In the genomic region with DNA sequence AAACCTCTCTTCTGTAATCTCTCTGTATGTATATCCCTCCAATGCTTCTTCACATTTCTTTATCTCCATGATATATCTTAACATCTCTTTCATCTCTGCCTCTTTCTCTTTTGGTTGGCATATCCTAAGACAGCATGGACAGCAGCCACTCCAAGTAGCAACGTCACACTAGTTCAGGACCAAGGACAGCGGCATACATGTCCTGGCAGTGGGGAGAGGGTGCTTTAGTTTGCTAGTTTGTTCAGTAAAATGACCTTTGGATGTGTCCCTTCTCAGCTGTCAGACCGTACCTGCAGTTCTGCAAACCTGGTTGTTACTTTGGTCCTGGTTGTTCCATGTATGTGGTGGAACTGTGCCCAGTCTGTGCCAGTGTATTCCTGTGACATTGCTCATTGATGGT, we compare ENCODE assay signal across 10 cellular contexts.
A peak's percentile ranks its signal among the peaks of the same experiment; 100 is the strongest.
DNase-seq lines count a peak whose midpoint lies in the region; ATAC-seq and TF ChIP-seq lines count a peak whose summit lies in the region.
"Had no signal": no experiment of that assay in that cellular context is flagged by ENCODE, and none has a peak within 500 bp of the region (broad histone marks: within the 10 kb centered on the region; RNA-seq: fewer than 3 reads in every experiment).

No MANE protein-coding gene starts in this region.

- no peaks in the 10 kb centered on the region for H3K4me1 Mint-ChIP-seq in activated CD8-positive, alpha-beta memory T cell treated with anti-CD3 and anti-CD28 coated beads, Interleukin-2, amount 10 ng/mL, durations not matched to agents 7 days and 5 days
- H3K4me1 Mint-ChIP-seq: CD4-positive, CD25-positive, alpha-beta regulatory T cell had no signal

- no peak for ATAC-seq in activated CD8-positive, alpha-beta memory T cell treated with anti-CD3 and anti-CD28 coated beads, Interleukin-2, amount 10 ng/mL, durations not matched to agents 7 days and 5 days
- no peak for ATAC-seq in GM21825 (IDR thresholded peaks at IDR 0.05; ENCODE audit: unreplicated experiment)

- H3K27me3 Mint-ChIP-seq in activated CD8-positive, alpha-beta memory T cell treated with anti-CD3 and anti-CD28 coated beads, Interleukin-2, amount 10 ng/mL, durations not matched to agents 7 days and 5 days: peaks cover 2% of the 10 kb centered on the region

- H3K4me3 Mint-ChIP-seq in activated CD8-positive, alpha-beta memory T cell treated with anti-CD3 and anti-CD28 coated beads, Interleukin-2, amount 10 ng/mL, durations not matched to agents 7 days and 5 days: no peak overlapping the region
- H3K4me3 Mint-ChIP-seq: CD4-positive, CD25-positive, alpha-beta regulatory T cell; nephron had no signal

- CTCF ChIA-PET in activated CD8-positive, alpha-beta memory T cell treated with anti-CD3 and anti-CD28 coated beads, Interleukin-2, amount 10 ng/mL, durations not matched to agents 7 days and 5 days (lab: Charles Lee): no interaction called here
- CTCF ChIA-PET in RWPE1 (lab: Yijun Ruan, JAX): interaction anchor here (0.7 kb wide), 1 partner anchor 200 kb away, joined by 3 read pairs; no protein-coding TSS in a partner anchor

- H3K27ac ChIP-seq in RWPE1: no peak overlapping the region

- DNase-seq in activated CD8-positive, alpha-beta memory T cell treated with anti-CD3 and anti-CD28 coated beads, Interleukin-2, amount 10 ng/mL, durations not matched to agents 7 days and 5 days: peak; percentile 50
- DNase-seq in activated CD8-positive, alpha-beta memory T cell treated with anti-CD3 and anti-CD28 coated beads, Interleukin-2, amount 50 U/mL, for 48 hours: no peak
- DNase-seq in RWPE1 (ENCODE audit: low spot score) (peak; percentile 58), fibroblast of peridontal ligament (ENCODE audit: extremely low read depth) (peak; percentile 73), retina (peak; percentile 42), putamen (ENCODE audit: low spot score) (no peak), SHP77 treated with DMSO at 0.1 percent for 48 hours (lab: John Stamatoyannopoulos, UW) (no peak)

- H3K27ac Mint-ChIP-seq in activated CD8-positive, alpha-beta memory T cell treated with anti-CD3 and anti-CD28 coated beads, Interleukin-2, amount 10 ng/mL, durations not matched to agents 7 days and 5 days: no peak overlapping the region
- H3K27ac Mint-ChIP-seq: CD4-positive, CD25-positive, alpha-beta regulatory T cell; nephron had no signal

- no peaks in the 10 kb centered on the region for H3K9me3 Mint-ChIP-seq in activated CD8-positive, alpha-beta memory T cell treated with anti-CD3 and anti-CD28 coated beads, Interleukin-2, amount 10 ng/mL, durations not matched to agents 7 days and 5 days (ENCODE audit: low read depth)
- H3K9me3 Mint-ChIP-seq: nephron had no signal

- TF ChIP-seq CTCF in RWPE1 (conservative IDR thresholded peaks at IDR 0.05; ENCODE audit: low read depth): no peak

- POLR2A ChIA-PET in RWPE1 (lab: Yijun Ruan, JAX; ENCODE audit: low non-redundant PET): no interaction called here

- no peaks in the 10 kb centered on the region for H3K36me3 Mint-ChIP-seq in activated CD8-positive, alpha-beta memory T cell treated with anti-CD3 and anti-CD28 coated beads, Interleukin-2, amount 10 ng/mL, durations not matched to agents 7 days and 5 days
- H3K36me3 Mint-ChIP-seq: CD4-positive, CD25-positive, alpha-beta regulatory T cell had no signal

Comparison
In these comparisons a context has a peak if more than half of its experiments do, and no peak if none do; other contexts are left out.
1. DNase-seq: peak in activated CD8-positive, alpha-beta memory T cell treated with anti-CD3 and anti-CD28 coated beads, Interleukin-2, amount 10 ng/mL, durations not matched to agents 7 days and 5 days (single experiment), RWPE1 (single experiment), fibroblast of peridontal ligament (single experiment) and retina (single experiment); none in activated CD8-positive, alpha-beta memory T cell treated with anti-CD3 and anti-CD28 coated beads, Interleukin-2, amount 50 U/mL, for 48 hours (single experiment), putamen (single experiment) and SHP77 treated with DMSO at 0.1 percent for 48 hours (single experiment).